ENCODE assay signal across 8 cellular contexts in genomic region chr4:13546855-13547562, GRCh38. TPM values are rescaled to one million over a fixed set of nuclear protein-coding genes. Genes with fewer than 3 reads are reported as not detected.
DNase-seq lines count a peak whose midpoint lies in the region; ATAC-seq, FAIRE-seq and TF ChIP-seq lines count a peak whose summit lies in the region.

No MANE protein-coding gene starts in this region.

- H3K4me3 ChIP-seq in GM12865 (ENCODE audit: low read depth, low read length) (peak overlapping the region; percentile 61), endothelial cell of umbilical vein (replicated peaks in 1 of 3; ENCODE audit: insufficient read depth in 1 of 3, low read depth in 1 of 3, low read length in 3 of 3) (no peak overlapping the region), pancreas (peak overlapping the region in 3 of 4 donors; percentile 3 to 48 (median 31))

- dilution Hi-C loops in endothelial cell of umbilical vein (cut with MboI; ENCODE audit: extremely low pct_ligation_motif_present, low sequenced_read_pairs), result no loop called here

- H3K9me1 ChIP-seq in endothelial cell of umbilical vein (replicated peaks; ENCODE audit: control insufficient read depth, extremely low read depth, insufficient read depth, low read length), result no peaks in the 10 kb centered on the region

- H3K4me1 ChIP-seq in endothelial cell of umbilical vein (ENCODE audit: control insufficient read depth, extremely low read depth, insufficient read depth, low read length) (peaks cover 8% of the 10 kb centered on the region), pancreas (peaks cover 0 to 16% (median 5%) of the 10 kb centered on the region in 3 donors)

- FAIRE-seq in endothelial cell of umbilical vein (lab: Jason Lieb, UNC), result no peak
- FAIRE-seq in pancreas (lab: Jason Lieb, UNC), result no peak

- TF ChIP-seq CTCF in GM12865 (IDR thresholded peaks at IDR 0.05; ENCODE audit: insufficient read depth, low read depth, low read length, missing control alignments) (no peak), endothelial cell of umbilical vein (IDR thresholded peaks at IDR 0.05; ENCODE audit: extremely low read depth in 1 of 2, insufficient read depth in 1 of 2, low read depth in 1 of 2, low read length in 2 of 2) (no peak), pancreas (IDR thresholded peaks at IDR 0.05) (no peak)

- POLR2A ChIA-PET in endothelial cell of umbilical vein (lab: Charles Lee), result no interaction called here

- H3K4me2 ChIP-seq in endothelial cell of umbilical vein (ENCODE audit: insufficient read depth, low read length), result peak overlapping the region; percentile 8

- H3K79me2 ChIP-seq in endothelial cell of umbilical vein (ENCODE audit: control insufficient read depth, insufficient read depth, low read length), result no peaks in the 10 kb centered on the region

- DNase-seq in GM12865 (ENCODE audit: low read depth), result peak; percentile 30
- DNase-seq in M059J (ENCODE audit: low read depth), result peak; percentile 50
- no peak for DNase-seq in endothelial cell of umbilical vein (ENCODE audit: low read depth, low spot score)
- DNase-seq in pancreas, result no peak
- no peak for DNase-seq in OCI-M2 (lab: John Stamatoyannopoulos, UW; ENCODE audit: unreplicated experiment)
- no peak for DNase-seq in NCI-H1105 (lab: John Stamatoyannopoulos, UW)
- no peak for DNase-seq in HCEC 1CT

- H3K9me3 ChIP-seq in endothelial cell of umbilical vein (replicated peaks; ENCODE audit: control insufficient read depth, insufficient read depth, low read length), result no peaks in the 10 kb centered on the region
- H3K9me3 ChIP-seq in pancreas, result no peaks in the 10 kb centered on the region

- no peak overlapping the region for H3K27ac ChIP-seq in endothelial cell of umbilical vein (ENCODE audit: insufficient read depth, low read depth, low read length)
- no peak overlapping the region for H3K27ac ChIP-seq in pancreas

- peaks cover 48 to 82% of the 10 kb centered on the region in 2 experiments for H3K27me3 ChIP-seq in endothelial cell of umbilical vein (ENCODE audit: control insufficient read depth in 2 of 2, insufficient read depth in 2 of 2, low read length in 2 of 2)
- H3K27me3 ChIP-seq in pancreas, result peaks cover 12 to 53% (median 22%) of the 10 kb centered on the region in 4 donors

- CTCF ChIA-PET in endothelial cell of umbilical vein (lab: Charles Lee), result interaction anchor here (2.4 kb wide), 1 partner anchor 694 kb away, joined by 27 read pairs; no protein-coding TSS in a partner anchor

- peak overlapping the region; percentile 1 for H2AFZ ChIP-seq in endothelial cell of umbilical vein (ENCODE audit: low read depth, low read length)

- intact Hi-C loops in endothelial cell of umbilical vein (cut with micrococcal nuclease), result no loop called here
- intact Hi-C loops in pancreas (cut with DNase I), result no loop called here

- H3K36me3 ChIP-seq in endothelial cell of umbilical vein (ENCODE audit: control insufficient read depth in 2 of 2, extremely low read depth in 1 of 2, insufficient read depth in 2 of 2, low read length in 2 of 2) (no peaks in the 10 kb centered on the region), pancreas (no peaks in the 10 kb centered on the region)

- WGBS in pancreas, 2 donors, result 5 to 7% methylated on average over 59 to 62 of the region's 62 CpGs

- ATAC-seq in pancreas (peak in 3 of 4 donors; percentile 4 to 9 (median 8)), GM18858 (IDR thresholded peaks at IDR 0.05; ENCODE audit: unreplicated experiment) (no peak)

- H3K9ac ChIP-seq in endothelial cell of umbilical vein (replicated peaks; ENCODE audit: extremely low read depth, insufficient read depth, low read length), result no peak overlapping the region

- no peaks in the 10 kb centered on the region for H4K20me1 ChIP-seq in endothelial cell of umbilical vein (replicated peaks; ENCODE audit: control insufficient read depth, extremely low read depth, insufficient read depth, low read length)

- TF ChIP-seq POLR2A in endothelial cell of umbilical vein (IDR thresholded peaks at IDR 0.05; ENCODE audit: low read depth, low read length), result no peak

- BruUV-seq in endothelial cell of umbilical vein (replicated peaks; lab: Mats Ljungman, UMichigan), result no TSS peak

TF ChIP-seq in endothelial cell of umbilical vein, 7 proteins besides CTCF, POLR2A, EP300 and RAD21:
- peak; percentile 100 for TF ChIP-seq EZH2 (IDR thresholded peaks at IDR 0.05; ENCODE audit: borderline replicate concordance, low read depth, low read length, severe bottlenecking)
- TF ChIP-seq JUN (IDR thresholded peaks at IDR 0.05; ENCODE audit: borderline replicate concordance, insufficient read depth, insufficient read length, low read depth), result no peak

RNA-seq across cellular contexts. Expression of gene NKX3-2, which starts 2.7 kb away (rescaled TPM):
- 1.6 and 2.6 TPM in 2 replicates for total RNA-seq in M059J (2014; rRNA removed; shearing (Covaris generic))
- total RNA-seq in endothelial cell of umbilical vein (not detected in 2 replicates), pancreas (under 1 TPM in 5 of 6 donors, not detected in 1; 0.06 to 0.47 (median 0.08) TPM)
- polyA plus RNA-seq in endothelial cell of umbilical vein (not detected in 2 replicates), pancreas (under 1 TPM; 0.23 to 0.27 TPM)
- polyA plus RNA-seq in endothelial cell of umbilical vein (2011; cell fraction: cytosol; rRNA removed), result not detected in 2 replicates
- polyA plus RNA-seq in endothelial cell of umbilical vein (2011; cell fraction: nucleus; rRNA removed), result not detected in 2 replicates
- not detected in 2 replicates for polyA plus RNA-seq in endothelial cell of umbilical vein (2012)
- polyA minus RNA-seq in endothelial cell of umbilical vein, result not detected in 2 replicates
- not detected for polyA minus RNA-seq in endothelial cell of umbilical vein (2011; cell fraction: cytosol; rRNA and poly(A)+ RNA removed)
- not detected in 2 replicates for polyA minus RNA-seq in endothelial cell of umbilical vein (2011; cell fraction: nucleus; rRNA and poly(A)+ RNA removed)

Comparison
In these comparisons a context has a peak if more than half of its experiments do, and no peak if none do; other contexts are left out.
1. DNase-seq: peak in GM12865 (single experiment) and M059J (single experiment); none in endothelial cell of umbilical vein (single experiment), pancreas (0 of 6), OCI-M2 (single experiment), NCI-H1105 (single experiment) and HCEC 1CT (single experiment).
2. H3K4me3 ChIP-seq: peak in GM12865 (single experiment) and pancreas (3 of 4); none in endothelial cell of umbilical vein (0 of 3).